In genomic region chrX:119236599-119237525, GRCh38 we compare ENCODE assay signal across 8 cellular contexts. TPM values are rescaled to one million over a fixed set of nuclear protein-coding genes. Genes with fewer than 3 reads are reported as not detected.
DNase-seq lines count a peak whose midpoint lies in the region; ATAC-seq and TF ChIP-seq lines count a peak whose summit lies in the region.

No MANE protein-coding gene starts in this region.

- CTCF ChIA-PET in Panc1 (lab: Charles Lee) = interaction anchor here (0.5 kb wide), 1 partner anchor 96 kb away, joined by 4 read pairs; no protein-coding TSS in a partner anchor

- intact Hi-C loops in Panc1 (cut with micrococcal nuclease; ENCODE audit: unreplicated experiment) (no loop called here), Right ventricle myocardium superior (cut with DNase I) (no loop called here)

- peaks cover 38% of the 10 kb centered on the region for H3K4me1 Mint-ChIP-seq in activated naive CD4-positive, alpha-beta T cell treated with anti-CD3 and anti-CD28 coated beads, Interleukin-2, amount 50 U/mL, for 24 hours

- peak overlapping the region; percentile 90 for H3K27ac Mint-ChIP-seq in activated naive CD4-positive, alpha-beta T cell treated with anti-CD3 and anti-CD28 coated beads, Interleukin-2, amount 50 U/mL, for 24 hours

- no TSS peak for BruUV-seq in Panc1 (replicated peaks; lab: Mats Ljungman, UMichigan)

- no peaks in the 10 kb centered on the region for H3K36me3 ChIP-seq in Panc1 (ENCODE audit: control insufficient read depth, insufficient read depth, low read length)
- H3K36me3 ChIP-seq in parathyroid adenoma (ENCODE audit: control insufficient read depth, insufficient read depth, low read length) = no peaks in the 10 kb centered on the region

- in situ Hi-C loops in Panc1 (cut with HindIII; ENCODE audit: low pct_unique_long_range_greater_than_20kb, low sequenced_read_pairs) = no loop called here

- H3K4me1 ChIP-seq in Panc1 (ENCODE audit: control insufficient read depth, insufficient read depth, low read length) (peaks cover 20% of the 10 kb centered on the region), parathyroid adenoma (peaks cover 2% of the 10 kb centered on the region)

- no peak for TF ChIP-seq CTCF in Panc1 (IDR thresholded peaks at IDR 0.05)
- no peak for TF ChIP-seq CTCF in parathyroid adenoma (IDR thresholded peaks at IDR 0.05)

- H3K9me3 ChIP-seq in Panc1 (ENCODE audit: control insufficient read depth, insufficient read depth, low read depth, low read length) = no peaks in the 10 kb centered on the region
- no peaks in the 10 kb centered on the region for H3K9me3 ChIP-seq in parathyroid adenoma (ENCODE audit: control insufficient read depth, low read length)

- H3K27ac ChIP-seq in Panc1 (ENCODE audit: low read length) = peak overlapping the region; percentile 83
- peak overlapping the region; percentile 79 for H3K27ac ChIP-seq in parathyroid adenoma

- H3K79me2 ChIP-seq in parathyroid adenoma = no peaks in the 10 kb centered on the region

- peak overlapping the region; percentile 68 for H3K4me2 ChIP-seq in parathyroid adenoma (ENCODE audit: low read length)

- H3K9ac ChIP-seq in parathyroid adenoma = peak overlapping the region; percentile 80

- H3K27me3 Mint-ChIP-seq in activated naive CD4-positive, alpha-beta T cell treated with anti-CD3 and anti-CD28 coated beads, Interleukin-2, amount 50 U/mL, for 24 hours = no peaks in the 10 kb centered on the region

- peak overlapping the region; percentile 92 for H3K4me3 Mint-ChIP-seq in activated naive CD4-positive, alpha-beta T cell treated with anti-CD3 and anti-CD28 coated beads, Interleukin-2, amount 50 U/mL, for 24 hours

- POLR2A ChIA-PET in Panc1 (lab: Charles Lee) = interaction anchor here (0.6 kb wide), 1 partner anchor 334 kb away, joined by 5 read pairs; no protein-coding TSS in a partner anchor

- peak overlapping the region; percentile 93 for H2AFZ ChIP-seq in parathyroid adenoma

- H3K36me3 Mint-ChIP-seq in activated naive CD4-positive, alpha-beta T cell treated with anti-CD3 and anti-CD28 coated beads, Interleukin-2, amount 50 U/mL, for 24 hours = no peaks in the 10 kb centered on the region

- no peaks in the 10 kb centered on the region for H3K9me3 Mint-ChIP-seq in activated naive CD4-positive, alpha-beta T cell treated with anti-CD3 and anti-CD28 coated beads, Interleukin-2, amount 50 U/mL, for 24 hours

- DNase-seq in NCI-H146 (lab: John Stamatoyannopoulos, UW) = peak; percentile 41
- no peak for DNase-seq in NCI-H146 treated with DMSO at 0.1 percent for 48 hours (lab: John Stamatoyannopoulos, UW; ENCODE audit: unreplicated experiment)
- no peak for DNase-seq in Panc1 (ENCODE audit: low read depth, low spot score)
- DNase-seq in Right ventricle myocardium superior = peak; percentile 38
- no peak for DNase-seq in cortex of kidney (lab: John Stamatoyannopoulos, UW)

- H3K4me3 ChIP-seq in Panc1 (ENCODE audit: low read depth in 2 of 2, low read length in 2 of 2) = peak overlapping the region; percentile 86 to 96
- H3K4me3 ChIP-seq in parathyroid adenoma (ENCODE audit: low read depth, low read length) = peak overlapping the region; percentile 72

- H3K27me3 ChIP-seq in Panc1 (ENCODE audit: control insufficient read depth, insufficient read depth, low read length) = no peaks in the 10 kb centered on the region; the same call in 1 of the 2 replicates
- no peaks in the 10 kb centered on the region for H3K27me3 ChIP-seq in parathyroid adenoma (ENCODE audit: control insufficient read depth, insufficient read depth, low read length)

- ATAC-seq in HG03025 (IDR thresholded peaks at IDR 0.05; ENCODE audit: low FRiP score, unreplicated experiment) (peak; percentile 24), Panc1 (peak; percentile 51), Right ventricle myocardium superior (ENCODE audit: poor library complexity) (peak; percentile 57)

RNA-seq across cellular contexts. Expression of gene PGRMC1, which starts 0.8 kb away (rescaled TPM):
- 83.3 TPM for total RNA-seq in Panc1 (2021; ENCODE audit: unreplicated experiment)
- polyA plus RNA-seq in Panc1 (2012; ENCODE audit: insufficient read length) = 64.9 TPM
- 15.0 TPM for total RNA-seq in Right ventricle myocardium superior

Comparison
In these comparisons a context has a peak if more than half of its experiments do, and no peak if none do; other contexts are left out.
1. DNase-seq: peak in NCI-H146 (single experiment) and Right ventricle myocardium superior (single experiment); none in NCI-H146 treated with DMSO at 0.1 percent for 48 hours (single experiment), Panc1 (single experiment) and cortex of kidney (single experiment).
2. Peak in every context shown above with its lines, with median percentiles within 50 percentile points of each other: ATAC-seq.